In the genomic region with DNA sequence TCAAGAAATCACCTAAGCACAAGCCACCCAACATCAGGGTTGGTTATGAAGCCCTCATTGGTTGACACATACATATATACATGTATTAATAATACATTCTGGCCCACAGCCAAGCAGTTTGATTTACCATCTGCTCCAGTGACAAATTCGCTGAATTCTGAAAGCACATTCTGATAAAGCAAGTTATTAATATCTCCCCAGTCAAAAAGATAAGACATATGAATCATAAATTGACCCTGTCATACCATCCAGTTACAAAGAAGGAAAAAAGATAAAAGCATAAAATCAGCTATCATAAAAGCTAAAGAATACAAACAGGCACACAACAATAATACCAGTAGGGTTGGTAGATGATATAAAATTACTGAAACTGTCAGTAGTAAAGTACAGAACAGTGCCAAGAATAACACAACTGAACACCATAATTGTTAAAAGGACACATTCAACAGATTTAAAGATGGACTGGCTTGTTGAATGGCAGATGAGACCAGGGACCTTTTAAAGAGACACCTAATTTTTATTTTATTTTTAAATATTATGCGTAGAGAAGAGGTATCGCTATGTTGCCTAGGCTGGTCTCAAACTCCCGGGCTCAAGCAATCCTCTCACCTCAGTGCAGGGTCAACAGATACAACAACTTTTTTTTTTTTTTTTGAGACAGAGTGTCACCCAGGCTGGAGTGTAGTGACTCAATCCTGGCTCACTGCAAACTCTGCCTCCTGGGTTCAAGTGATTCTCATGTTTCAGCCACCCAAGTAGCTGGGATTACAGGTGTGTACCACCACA, we compare ENCODE assay signal across 8 cellular contexts. TPM values are rescaled to one million over a fixed set of nuclear protein-coding genes. Genes with fewer than 3 reads are reported as not detected.
DNase-seq lines count a peak whose midpoint lies in the region; ATAC-seq, FAIRE-seq and TF ChIP-seq lines count a peak whose summit lies in the region.

No MANE protein-coding gene starts in this region.

- no peak overlapping the region for H3K4me2 ChIP-seq in HepG2 (ENCODE audit: low read depth, low read length)

- intact Hi-C loops in HepG2 (cut with micrococcal nuclease; ENCODE audit: unreplicated experiment): no loop called here
- intact Hi-C loops in right lobe of liver (cut with DNase I): no loop called here

- no TSS peak for BruUV-seq in HepG2 (replicated peaks; lab: Mats Ljungman, UMichigan)

- H3K36me3 ChIP-seq in Peyer's patch (peaks cover 0 to 26% (median 0%) of the 10 kb centered on the region in 3 donors), HepG2 (replicated peaks in 1 of 2; ENCODE audit: control insufficient read depth in 1 of 2, insufficient read depth in 2 of 2, low read length in 2 of 2) (peaks cover 4 to 16% of the 10 kb centered on the region in 2 experiments; a peak in 3 of 5 replicates), right lobe of liver (peaks cover 0 to 3% (median 0%) of the 10 kb centered on the region in 4 donors)

- no peak for TF ChIP-seq RAD21 in HepG2 (CRISPR knock-in tag; IDR thresholded peaks at IDR 0.05)

- TF ChIP-seq EP300 in HepG2 (IDR thresholded peaks at IDR 0.05; ENCODE audit: low read depth in 2 of 2, low read length in 2 of 2) (no peak), HepG2 (CRISPR knock-in tag; IDR thresholded peaks at IDR 0.05; ENCODE audit: borderline replicate concordance) (no peak)

- H3K9me3 Mint-ChIP-seq in activated CD8-positive, alpha-beta T cell treated with anti-CD3 and anti-CD28 coated beads, Interleukin-2, amount 10 ng/mL, durations not matched to agents 7 days and 5 days (ENCODE audit: insufficient read depth): peaks cover 8% of the 10 kb centered on the region
- H3K9me3 Mint-ChIP-seq in memory B cell: no peaks in the 10 kb centered on the region

- TF ChIP-seq POLR2A in Peyer's patch (IDR thresholded peaks at IDR 0.05) (no peak), HepG2 (IDR thresholded peaks at IDR 0.05; ENCODE audit: insufficient read depth in 1 of 2, low read depth in 2 of 2, low read length in 2 of 2) (no peak), right lobe of liver (IDR thresholded peaks at IDR 0.05) (no peak)

- WGBS in HepG2 (ENCODE audit: low lambda C conversion rate): 95% methylated on average over 4 of the region's 4 CpGs
- whole genome bisulfite sequencing in right lobe of liver (ENCODE audit: insufficient coverage, low coverage, low lambda C conversion rate, missing lambda C conversion rate): 79% methylated on average over 4 of the region's 4 CpGs

- H3K9ac ChIP-seq in HepG2 (ENCODE audit: insufficient read depth, low read depth, low read length): no peak overlapping the region

- DNase-seq in ELR (ENCODE audit: low read depth) (peak; percentile 74), memory B cell (ENCODE audit: low spot score in 2 of 2) (no peak), Peyer's patch (no peak), HepG2 (ENCODE audit: low spot score) (no peak), NCI-H2029 treated with DMSO at 0.1 percent for 48 hours (lab: John Stamatoyannopoulos, UW) (no peak), right lobe of liver (no peak)
- no peak for DNase-seq in activated CD8-positive, alpha-beta T cell treated with anti-CD3 and anti-CD28 coated beads, Interleukin-2, amount 10 ng/mL, durations not matched to agents 7 days and 5 days

- no peaks in the 10 kb centered on the region for H3K9me3 ChIP-seq in Peyer's patch
- H3K9me3 ChIP-seq in HepG2 (ENCODE audit: low read length): no peaks in the 10 kb centered on the region
- H3K9me3 ChIP-seq in right lobe of liver: no peaks in the 10 kb centered on the region

- ATAC-seq in HG03108 (IDR thresholded peaks at IDR 0.05; ENCODE audit: unreplicated experiment) (peak; percentile 33), memory B cell (ENCODE audit: low read depth) (no peak), HepG2 (no peak), right lobe of liver (no peak)
- ATAC-seq in activated CD8-positive, alpha-beta T cell treated with anti-CD3 and anti-CD28 coated beads, Interleukin-2, amount 10 ng/mL, durations not matched to agents 7 days and 5 days: no peak

- in situ Hi-C loops in HepG2 (cut with HindIII; ENCODE audit: extremely low pct_ligation_motif_present, low pct_unique_long_range_greater_than_20kb): no loop called here

- peak overlapping the region; percentile 0 for H3K27ac Mint-ChIP-seq in activated CD8-positive, alpha-beta T cell treated with anti-CD3 and anti-CD28 coated beads, Interleukin-2, amount 10 ng/mL, durations not matched to agents 7 days and 5 days
- H3K27ac Mint-ChIP-seq in memory B cell: peak overlapping the region; percentile 2

- no peaks in the 10 kb centered on the region for H3K27me3 Mint-ChIP-seq in activated CD8-positive, alpha-beta T cell treated with anti-CD3 and anti-CD28 coated beads, Interleukin-2, amount 10 ng/mL, durations not matched to agents 7 days and 5 days (ENCODE audit: low read depth)
- H3K27me3 Mint-ChIP-seq in memory B cell: no peaks in the 10 kb centered on the region

- CTCF ChIA-PET in activated CD8-positive, alpha-beta T cell treated with anti-CD3 and anti-CD28 coated beads, Interleukin-2, amount 10 ng/mL, durations not matched to agents 7 days and 5 days (lab: Charles Lee): no interaction called here
- CTCF ChIA-PET in HepG2 (lab: Yijun Ruan, JAX; ENCODE audit: low intra/inter-chr PET ratio, low total read pairs): no interaction called here

- no peak overlapping the region for H2AFZ ChIP-seq in HepG2 (ENCODE audit: low read length)

- peaks cover 23% of the 10 kb centered on the region for H3K4me1 Mint-ChIP-seq in activated CD8-positive, alpha-beta T cell treated with anti-CD3 and anti-CD28 coated beads, Interleukin-2, amount 10 ng/mL, durations not matched to agents 7 days and 5 days (ENCODE audit: low read depth)
- peaks cover 21% of the 10 kb centered on the region for H3K4me1 Mint-ChIP-seq in memory B cell

- H3K4me3 Mint-ChIP-seq in activated CD8-positive, alpha-beta T cell treated with anti-CD3 and anti-CD28 coated beads, Interleukin-2, amount 10 ng/mL, durations not matched to agents 7 days and 5 days: no peak overlapping the region
- H3K4me3 Mint-ChIP-seq in memory B cell: no peak overlapping the region

- H3K27ac ChIP-seq in Peyer's patch (peak overlapping the region in 1 of 4 donors; percentile 1), HepG2 (ENCODE audit: extremely low read length, insufficient read depth, low read length) (no peak overlapping the region), right lobe of liver (no peak overlapping the region)

- FAIRE-seq in HepG2 (lab: Jason Lieb, UNC): no peak

- H3K27me3 ChIP-seq in Peyer's patch (no peaks in the 10 kb centered on the region), HepG2 (ENCODE audit: control insufficient read depth in 1 of 2, insufficient read depth in 2 of 2, low read length in 2 of 2) (no peaks in the 10 kb centered on the region), right lobe of liver (no peaks in the 10 kb centered on the region)

- H3K4me3 ChIP-seq in Peyer's patch (no peak overlapping the region), HepG2 (replicated peaks in 1 of 3; ENCODE audit: insufficient read depth in 1 of 3, low read depth in 2 of 3, low read length in 3 of 3) (no peak overlapping the region), right lobe of liver (no peak overlapping the region)

- peaks cover 37% of the 10 kb centered on the region for H3K79me2 ChIP-seq in HepG2 (ENCODE audit: insufficient read depth, low read length)

- no peaks in the 10 kb centered on the region for H4K20me1 ChIP-seq in HepG2 (ENCODE audit: insufficient read depth, low read length)

- peaks cover 68% of the 10 kb centered on the region for H3K36me3 Mint-ChIP-seq in activated CD8-positive, alpha-beta T cell treated with anti-CD3 and anti-CD28 coated beads, Interleukin-2, amount 10 ng/mL, durations not matched to agents 7 days and 5 days (ENCODE audit: low read depth)
- peaks cover 29% of the 10 kb centered on the region for H3K36me3 Mint-ChIP-seq in memory B cell

- POLR2A ChIA-PET in activated CD8-positive, alpha-beta T cell treated with anti-CD3 and anti-CD28 coated beads, Interleukin-2, amount 10 ng/mL, durations not matched to agents 7 days and 5 days (lab: Charles Lee): interaction anchor here (1.3 kb wide), 1 partner anchor 8 kb away, joined by 3 read pairs; the partner anchor contains the start of gene SNX4
- POLR2A ChIA-PET in HepG2 (lab: Yijun Ruan, JAX): interaction anchor here (1.0 kb wide), 1 partner anchor 42 kb away, joined by 3 read pairs; no protein-coding TSS in a partner anchor

- H3K4me1 ChIP-seq in Peyer's patch (peaks cover 0 to 18% (median 7%) of the 10 kb centered on the region in 4 donors), HepG2 (ENCODE audit: insufficient read depth, low read length) (peaks cover 20% of the 10 kb centered on the region), right lobe of liver (no peaks in the 10 kb centered on the region)

- TF ChIP-seq CTCF in Peyer's patch (IDR thresholded peaks at IDR 0.05): no peak
- no peak for TF ChIP-seq CTCF in HepG2 (CRISPR knock-in tag; IDR thresholded peaks at IDR 0.05)
- TF ChIP-seq CTCF in right lobe of liver (IDR thresholded peaks at IDR 0.05): no peak

RNA-seq across cellular contexts. Expression of gene SNX4, which starts 7.7 kb away (rescaled TPM):
- total RNA-seq in activated CD8-positive, alpha-beta T cell treated with anti-CD3 and anti-CD28 coated beads, Interleukin-2, amount 10 ng/mL, durations not matched to agents 7 days and 5 days: 10 to 100 TPM; 36.2 to 38.6 TPM
- 10 to 100 TPM; 64.1 to 82.6 (median 70.0) TPM for total RNA-seq in Peyer's patch
- 73.6 and 115 TPM in 2 replicates for total RNA-seq in HepG2 (2016; rRNA removed; fragmentation: Illumina TruSeq; extraction: Trizol)
- 23.4 and 24.9 TPM in 2 replicates for total RNA-seq in HepG2 (2016; cell fraction: cytosol; rRNA removed; fragmentation: Illumina TruSeq; extraction: Trizol; ENCODE audit: low read depth)
- total RNA-seq in HepG2 (2016; cell fraction: insoluble cytoplasmic fraction; rRNA removed; fragmentation: Illumina TruSeq; extraction: Trizol): 76.0 and 135 TPM in 2 replicates
- total RNA-seq in HepG2 (2016; cell fraction: membrane; rRNA removed; fragmentation: Illumina TruSeq; extraction: Trizol): 26.3 and 26.4 TPM in 2 replicates
- 25.9 and 30.2 TPM in 2 replicates for total RNA-seq in HepG2 (2016; cell fraction: nucleus; rRNA removed; fragmentation: Illumina TruSeq; extraction: Trizol)
- 11.6 and 18.1 TPM in 2 replicates for polyA plus RNA-seq in HepG2 (2011; rRNA removed)
- polyA plus RNA-seq in HepG2 (2011; cell fraction: cytosol; rRNA removed): 5.8 and 9.9 TPM in 2 replicates
- 2.7 and 5.3 TPM in 2 replicates for polyA plus RNA-seq in HepG2 (2011; cell fraction: nucleus; rRNA removed)
- polyA plus RNA-seq in HepG2 (2012): 26.7 and 28.0 TPM in 2 replicates
- polyA plus RNA-seq in HepG2 (2016; cell fraction: cytosol; fragmentation: Illumina TruSeq; extraction: Trizol; ENCODE audit: low read depth): 4.5 and 4.6 TPM in 2 replicates
- 72.0 and 79.1 TPM in 2 replicates for polyA plus RNA-seq in HepG2 (2016; cell fraction: insoluble cytoplasmic fraction; fragmentation: Illumina TruSeq; extraction: Trizol; ENCODE audit: low read depth)
- polyA plus RNA-seq in HepG2 (2016; cell fraction: membrane; fragmentation: Illumina TruSeq; extraction: Trizol; ENCODE audit: low read depth): 10.2 and 11.8 TPM in 2 replicates
- polyA plus RNA-seq in HepG2 (2016; cell fraction: nucleus; fragmentation: Illumina TruSeq; extraction: Trizol; ENCODE audit: insufficient read depth, low read depth): 29.5 and 31.0 TPM in 2 replicates
- 5.7 and 8.9 TPM in 2 replicates for polyA minus RNA-seq in HepG2 (2011; rRNA and poly(A)+ RNA removed; ENCODE audit: low replicate concordance)
- polyA minus RNA-seq in HepG2 (2011; cell fraction: cytosol; rRNA and poly(A)+ RNA removed): 11.2 and 14.4 TPM in 2 replicates
- 16.7 and 17.2 TPM in 2 replicates for polyA minus RNA-seq in HepG2 (2011; cell fraction: nucleus; rRNA and poly(A)+ RNA removed)
- total RNA-seq in right lobe of liver: 10 to 100 TPM; 27.4 to 38.4 (median 33.2) TPM
